Comparison of ENCODE assay signal across 8 cellular contexts in the genomic region with DNA sequence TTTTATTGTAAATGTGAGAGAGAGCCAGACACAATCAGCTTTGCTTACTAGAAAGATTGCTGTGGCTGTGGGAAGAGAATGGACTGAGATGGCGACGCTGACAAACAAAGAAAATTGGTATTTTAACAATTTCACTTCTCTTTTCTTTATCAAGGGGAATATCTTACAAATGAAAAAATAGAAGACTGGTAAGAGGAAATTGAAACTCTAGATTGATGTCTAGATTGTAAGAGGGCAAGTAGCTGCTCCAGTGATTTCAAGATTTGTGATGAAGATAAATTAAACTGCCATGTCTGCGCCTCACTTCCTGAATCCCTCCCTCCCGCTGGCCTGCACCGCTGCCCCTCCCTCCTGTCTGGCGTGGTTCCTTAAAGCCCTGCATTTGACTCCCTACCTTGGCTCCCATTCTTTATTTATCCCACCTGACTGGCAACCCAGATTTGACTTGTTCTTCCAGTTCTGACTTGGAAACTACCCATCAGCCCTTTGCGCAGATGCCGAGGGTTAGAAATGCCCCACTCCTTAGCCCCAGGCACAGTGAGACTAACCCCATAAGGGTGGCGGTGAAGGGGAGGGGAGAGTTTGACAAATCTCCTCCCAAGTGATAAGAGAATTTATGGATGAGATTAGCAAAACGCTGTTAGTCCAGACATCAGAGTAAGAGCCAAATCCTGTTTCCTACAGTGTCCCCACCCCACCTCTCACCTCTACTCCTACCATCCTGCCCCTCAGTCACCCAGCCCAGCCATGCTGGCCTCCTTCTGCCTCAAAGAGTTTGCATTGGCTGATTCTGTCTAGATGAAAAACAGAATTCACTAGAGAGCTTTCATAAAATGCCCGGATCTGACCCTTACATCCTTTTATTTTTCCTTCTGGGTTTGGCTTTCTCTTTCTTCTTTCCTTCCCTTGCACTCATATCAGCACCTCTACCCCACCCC.
DNase-seq lines count a peak whose midpoint lies in the region; ATAC-seq and TF ChIP-seq lines count a peak whose summit lies in the region.

No MANE protein-coding gene starts in this region.

- H3K36me3 ChIP-seq in colonic mucosa: no peaks in the 10 kb centered on the region

- H3K4me1 ChIP-seq in colonic mucosa: no peaks in the 10 kb centered on the region

- H3K9me3 ChIP-seq in colonic mucosa: no peaks in the 10 kb centered on the region

- H3K27me3 ChIP-seq in colonic mucosa: no peaks in the 10 kb centered on the region

- intact Hi-C loops in colonic mucosa (cut with DNase I): loop anchor here (5.0 to 10.0 kb wide), 2 partner anchors 182 to 425 kb away; no protein-coding TSS in a partner anchor

- H3K27ac Mint-ChIP-seq in osteocyte (ENCODE audit: unreplicated experiment): peak overlapping the region; percentile 33

- H3K36me3 Mint-ChIP-seq in osteocyte (ENCODE audit: unreplicated experiment): peaks cover 2% of the 10 kb centered on the region

- H3K9ac ChIP-seq in colonic mucosa (ENCODE audit: low read depth in 2 of 2, low read length in 2 of 2): peak overlapping the region in 1 of 2 donors; percentile 63

- H3K4me3 ChIP-seq in colonic mucosa: peak overlapping the region; percentile 5

- no peaks in the 10 kb centered on the region for H3K27me3 Mint-ChIP-seq in osteocyte (ENCODE audit: unreplicated experiment)

- peak; percentile 41 for ATAC-seq in HG02884 (IDR thresholded peaks at IDR 0.05; ENCODE audit: unreplicated experiment)

- H3K9me3 Mint-ChIP-seq in osteocyte (ENCODE audit: unreplicated experiment): peaks cover 3% of the 10 kb centered on the region

- peak overlapping the region; percentile 21 for H3K27ac ChIP-seq in colonic mucosa

- H3K4me3 Mint-ChIP-seq in osteocyte (ENCODE audit: unreplicated experiment): no peak overlapping the region

- peak; percentile 11 for DNase-seq in NCI-H2029 (lab: John Stamatoyannopoulos, UW)
- no peak for DNase-seq in NCI-H2029 treated with DMSO at 0.1 percent for 48 hours (lab: John Stamatoyannopoulos, UW)
- peak; percentile 96 for DNase-seq in NCI-H82 treated with DMSO at 0.1 percent for 48 hours (lab: John Stamatoyannopoulos, UW; ENCODE audit: unreplicated experiment)
- peak; percentile 81 for DNase-seq in colonic mucosa
- DNase-seq in osteocyte (ENCODE audit: extremely low spot score, unreplicated experiment): no peak
- no peak for DNase-seq in hippocampal formation (lab: John Stamatoyannopoulos, UW)
- DNase-seq in NCI-H1436 treated with DMSO at 0.1 percent for 48 hours (lab: John Stamatoyannopoulos, UW): no peak

- peaks cover 17% of the 10 kb centered on the region for H3K4me1 Mint-ChIP-seq in osteocyte (ENCODE audit: unreplicated experiment)

- TF ChIP-seq CTCF in colonic mucosa (IDR thresholded peaks at IDR 0.05) (no peak), osteocyte (IDR thresholded peaks at IDR 0.05) (no peak)

Comparison
In these comparisons a context has a peak if more than half of its experiments do, and no peak if none do; other contexts are left out.
1. DNase-seq: peak in NCI-H2029 (single experiment), NCI-H82 treated with DMSO at 0.1 percent for 48 hours (single experiment) and colonic mucosa (single experiment); none in NCI-H2029 treated with DMSO at 0.1 percent for 48 hours (single experiment), osteocyte (single experiment), hippocampal formation (0 of 2) and NCI-H1436 treated with DMSO at 0.1 percent for 48 hours (single experiment).